ENCODE assay signal across 1 cellular context in genomic region chr22:47102648-47103047, GRCh38.
TF ChIP-seq lines count a peak whose summit lies in the region.

No MANE protein-coding gene starts in this region.

TF ChIP-seq in HepG2, 621 proteins besides CTCF, POLR2A, EP300 and RAD21 (continues in another document):
- TF ChIP-seq, protein P1, sequence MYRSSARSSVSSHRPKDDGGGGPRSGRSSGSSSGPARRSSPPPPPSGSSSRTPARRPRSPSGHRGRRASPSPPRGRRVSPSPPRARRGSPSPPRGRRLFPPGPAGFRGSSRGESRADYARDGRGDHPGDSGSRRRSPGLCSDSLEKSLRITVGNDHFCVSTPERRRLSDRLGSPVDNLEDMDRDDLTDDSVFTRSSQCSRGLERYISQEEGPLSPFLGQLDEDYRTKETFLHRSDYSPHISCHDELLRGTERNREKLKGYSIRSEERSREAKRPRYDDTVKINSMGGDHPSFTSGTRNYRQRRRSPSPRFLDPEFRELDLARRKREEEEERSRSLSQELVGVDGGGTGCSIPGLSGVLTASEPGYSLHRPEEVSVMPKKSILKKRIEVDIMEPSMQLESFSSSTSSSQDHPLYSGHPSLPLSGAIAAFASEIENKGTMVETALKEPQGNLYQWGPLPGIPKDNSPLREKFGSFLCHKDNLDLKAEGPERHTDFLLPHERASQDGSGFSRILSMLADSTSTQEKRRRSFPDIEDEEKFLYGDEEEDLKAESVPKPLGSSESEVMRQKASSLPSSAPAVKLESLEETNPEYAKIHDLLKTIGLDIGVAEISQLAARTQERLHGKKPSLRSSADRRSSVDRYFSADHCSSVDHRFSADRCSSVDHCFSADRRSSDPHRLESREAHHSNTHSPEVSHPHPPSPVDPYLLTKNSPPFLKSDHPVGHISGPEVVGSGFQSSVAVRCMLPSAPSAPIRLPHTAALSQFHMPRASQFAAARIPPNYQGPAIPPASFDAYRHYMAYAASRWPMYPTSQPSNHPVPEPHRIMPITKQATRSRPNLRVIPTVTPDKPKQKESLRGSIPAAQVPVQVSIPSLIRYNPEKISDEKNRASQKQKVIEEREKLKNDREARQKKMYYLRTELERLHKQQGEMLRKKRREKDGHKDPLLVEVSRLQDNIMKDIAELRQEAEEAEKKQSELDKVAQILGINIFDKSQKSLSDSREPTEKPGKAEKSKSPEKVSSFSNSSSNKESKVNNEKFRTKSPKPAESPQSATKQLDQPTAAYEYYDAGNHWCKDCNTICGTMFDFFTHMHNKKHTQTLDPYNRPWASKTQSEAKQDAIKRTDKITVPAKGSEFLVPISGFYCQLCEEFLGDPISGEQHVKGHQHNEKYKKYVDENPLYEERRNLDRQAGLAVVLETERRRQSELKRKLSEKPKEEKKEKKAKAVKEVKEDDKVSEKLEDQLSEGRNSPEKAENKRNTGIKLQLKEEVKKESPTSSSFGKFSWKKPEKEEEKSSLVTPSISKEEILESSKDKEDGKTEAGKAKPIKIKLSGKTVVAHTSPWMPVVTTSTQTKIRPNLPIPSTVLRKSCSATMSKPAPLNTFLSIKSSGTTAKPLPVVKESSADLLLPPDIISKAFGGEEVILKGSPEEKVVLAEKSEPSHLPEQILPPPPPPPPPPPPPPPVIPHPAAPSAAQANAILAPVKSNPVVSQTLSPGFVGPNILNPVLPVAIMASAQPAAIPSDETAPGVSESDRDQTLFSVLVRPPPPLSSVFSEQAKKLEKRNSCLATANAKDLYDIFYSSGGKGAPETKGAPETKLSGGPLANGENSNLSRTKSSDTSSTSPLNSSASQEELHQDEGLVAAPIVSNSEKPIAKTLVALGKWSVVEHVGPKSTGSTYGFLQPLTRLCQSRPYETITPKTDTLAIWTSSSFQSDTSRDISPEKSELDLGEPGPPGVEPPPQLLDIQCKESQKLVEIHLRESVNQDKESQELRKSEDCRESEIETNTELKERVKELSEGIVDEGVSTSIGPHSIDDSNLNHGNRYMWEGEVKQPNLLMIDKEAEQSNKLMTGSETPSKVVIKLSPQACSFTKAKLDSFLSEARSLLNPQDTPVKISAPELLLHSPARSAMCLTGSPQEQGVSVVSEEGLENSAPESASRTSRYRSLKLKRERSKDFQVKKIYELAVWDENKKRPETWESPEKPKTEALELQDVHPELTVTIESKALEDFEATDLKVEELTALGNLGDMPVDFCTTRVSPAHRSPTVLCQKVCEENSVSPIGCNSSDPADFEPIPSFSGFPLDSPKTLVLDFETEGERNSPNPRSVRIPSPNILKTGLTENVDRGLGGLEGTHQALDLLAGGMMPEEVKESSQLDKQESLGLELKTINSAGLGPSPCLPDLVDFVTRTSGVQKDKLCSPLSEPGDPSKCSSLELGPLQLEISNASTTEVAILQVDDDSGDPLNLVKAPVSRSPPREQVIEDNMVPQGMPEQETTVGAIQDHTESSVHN (CRISPR knock-in tag; IDR thresholded peaks at IDR 0.05), result no peak
- TF ChIP-seq FOXK2 (IDR thresholded peaks at IDR 0.05) (no peak), YEATS2 (CRISPR knock-in tag; IDR thresholded peaks at IDR 0.05; ENCODE audit: borderline replicate concordance) (no peak), ZBTB25 (CRISPR knock-in tag; IDR thresholded peaks at IDR 0.05) (no peak), CCDC6 (CRISPR knock-in tag; IDR thresholded peaks at IDR 0.05) (no peak), ZNF331 (CRISPR knock-in tag; IDR thresholded peaks at IDR 0.05) (no peak), YY1 (IDR thresholded peaks at IDR 0.05; ENCODE audit: insufficient read depth, insufficient replicate concordance, low read depth, low read length) (no peak), ZNF350 (CRISPR knock-in tag; IDR thresholded peaks at IDR 0.05; ENCODE audit: borderline replicate concordance, low read depth) (no peak), NR2F6 (IDR thresholded peaks at IDR 0.05) (peak; percentile 42), NR2F6 (CRISPR knock-in tag; IDR thresholded peaks at IDR 0.05) (no peak), ZNF784 (CRISPR knock-in tag; IDR thresholded peaks at IDR 0.05; ENCODE audit: borderline replicate concordance) (no peak), MXI1 (IDR thresholded peaks at IDR 0.05; ENCODE audit: borderline replicate concordance, low read depth, low read length) (no peak), FOSL1 (CRISPR knock-in tag; IDR thresholded peaks at IDR 0.05; ENCODE audit: borderline replicate concordance) (no peak), GTF3A (CRISPR knock-in tag; conservative IDR thresholded peaks at IDR 0.05) (no peak), IRF2 (CRISPR knock-in tag; IDR thresholded peaks at IDR 0.05) (no peak), SIX1 (CRISPR knock-in tag; IDR thresholded peaks at IDR 0.05; ENCODE audit: borderline replicate concordance) (no peak), BHLHE40 (IDR thresholded peaks at IDR 0.05; ENCODE audit: low read length) (peak; percentile 73), E2F1 (CRISPR knock-in tag; IDR thresholded peaks at IDR 0.05) (no peak), FOXA3 (CRISPR knock-in tag; IDR thresholded peaks at IDR 0.05) (peak; percentile 37; the same call in 1 of the 2 replicates), HNF1B (CRISPR knock-in tag; IDR thresholded peaks at IDR 0.05) (no peak), KDM2A (CRISPR knock-in tag; IDR thresholded peaks at IDR 0.05; ENCODE audit: borderline replicate concordance, low read depth) (no peak), ZNF143 (CRISPR knock-in tag; IDR thresholded peaks at IDR 0.05) (0 out of 2 replicates have a peak, but pooled peaks have one; percentile 11), SNAPC5 (CRISPR knock-in tag; IDR thresholded peaks at IDR 0.05; ENCODE audit: borderline replicate concordance) (no peak), U2AF1 (optimal IDR thresholded peaks at IDR 0.05; ENCODE audit: low read depth, low read length) (no peak), SOX13 (IDR thresholded peaks at IDR 0.05) (no peak), SOX13 (CRISPR knock-in tag; conservative IDR thresholded peaks at IDR 0.05 in 1 of 2, IDR thresholded peaks at IDR 0.05 in 1 of 2) (no peak), ZNF225 (CRISPR knock-in tag; IDR thresholded peaks at IDR 0.05) (no peak), LCORL (IDR thresholded peaks at IDR 0.05) (no peak), LCORL (CRISPR knock-in tag; IDR thresholded peaks at IDR 0.05) (no peak)
- TF ChIP-seq, protein P2, sequence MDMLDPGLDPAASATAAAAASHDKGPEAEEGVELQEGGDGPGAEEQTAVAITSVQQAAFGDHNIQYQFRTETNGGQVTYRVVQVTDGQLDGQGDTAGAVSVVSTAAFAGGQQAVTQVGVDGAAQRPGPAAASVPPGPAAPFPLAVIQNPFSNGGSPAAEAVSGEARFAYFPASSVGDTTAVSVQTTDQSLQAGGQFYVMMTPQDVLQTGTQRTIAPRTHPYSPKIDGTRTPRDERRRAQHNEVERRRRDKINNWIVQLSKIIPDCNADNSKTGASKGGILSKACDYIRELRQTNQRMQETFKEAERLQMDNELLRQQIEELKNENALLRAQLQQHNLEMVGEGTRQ (IDR thresholded peaks at IDR 0.05; ENCODE audit: low read depth, low read length), result no peak
- TF ChIP-seq, protein P2 (CRISPR knock-in tag; IDR thresholded peaks at IDR 0.05; ENCODE audit: borderline replicate concordance), result no peak
- TF ChIP-seq, protein P3, sequence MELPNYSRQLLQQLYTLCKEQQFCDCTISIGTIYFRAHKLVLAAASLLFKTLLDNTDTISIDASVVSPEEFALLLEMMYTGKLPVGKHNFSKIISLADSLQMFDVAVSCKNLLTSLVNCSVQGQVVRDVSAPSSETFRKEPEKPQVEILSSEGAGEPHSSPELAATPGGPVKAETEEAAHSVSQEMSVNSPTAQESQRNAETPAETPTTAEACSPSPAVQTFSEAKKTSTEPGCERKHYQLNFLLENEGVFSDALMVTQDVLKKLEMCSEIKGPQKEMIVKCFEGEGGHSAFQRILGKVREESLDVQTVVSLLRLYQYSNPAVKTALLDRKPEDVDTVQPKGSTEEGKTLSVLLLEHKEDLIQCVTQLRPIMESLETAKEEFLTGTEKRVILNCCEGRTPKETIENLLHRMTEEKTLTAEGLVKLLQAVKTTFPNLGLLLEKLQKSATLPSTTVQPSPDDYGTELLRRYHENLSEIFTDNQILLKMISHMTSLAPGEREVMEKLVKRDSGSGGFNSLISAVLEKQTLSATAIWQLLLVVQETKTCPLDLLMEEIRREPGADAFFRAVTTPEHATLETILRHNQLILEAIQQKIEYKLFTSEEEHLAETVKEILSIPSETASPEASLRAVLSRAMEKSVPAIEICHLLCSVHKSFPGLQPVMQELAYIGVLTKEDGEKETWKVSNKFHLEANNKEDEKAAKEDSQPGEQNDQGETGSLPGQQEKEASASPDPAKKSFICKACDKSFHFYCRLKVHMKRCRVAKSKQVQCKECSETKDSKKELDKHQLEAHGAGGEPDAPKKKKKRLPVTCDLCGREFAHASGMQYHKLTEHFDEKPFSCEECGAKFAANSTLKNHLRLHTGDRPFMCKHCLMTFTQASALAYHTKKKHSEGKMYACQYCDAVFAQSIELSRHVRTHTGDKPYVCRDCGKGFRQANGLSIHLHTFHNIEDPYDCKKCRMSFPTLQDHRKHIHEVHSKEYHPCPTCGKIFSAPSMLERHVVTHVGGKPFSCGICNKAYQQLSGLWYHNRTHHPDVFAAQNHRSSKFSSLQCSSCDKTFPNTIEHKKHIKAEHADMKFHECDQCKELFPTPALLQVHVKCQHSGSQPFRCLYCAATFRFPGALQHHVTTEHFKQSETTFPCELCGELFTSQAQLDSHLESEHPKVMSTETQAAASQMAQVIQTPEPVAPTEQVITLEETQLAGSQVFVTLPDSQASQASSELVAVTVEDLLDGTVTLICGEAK (IDR thresholded peaks at IDR 0.05), result no peak
- TF ChIP-seq, protein P3 (CRISPR knock-in tag; IDR thresholded peaks at IDR 0.05), result no peak
